ENCODE assay signal across 1 cellular context in the genomic region with DNA sequence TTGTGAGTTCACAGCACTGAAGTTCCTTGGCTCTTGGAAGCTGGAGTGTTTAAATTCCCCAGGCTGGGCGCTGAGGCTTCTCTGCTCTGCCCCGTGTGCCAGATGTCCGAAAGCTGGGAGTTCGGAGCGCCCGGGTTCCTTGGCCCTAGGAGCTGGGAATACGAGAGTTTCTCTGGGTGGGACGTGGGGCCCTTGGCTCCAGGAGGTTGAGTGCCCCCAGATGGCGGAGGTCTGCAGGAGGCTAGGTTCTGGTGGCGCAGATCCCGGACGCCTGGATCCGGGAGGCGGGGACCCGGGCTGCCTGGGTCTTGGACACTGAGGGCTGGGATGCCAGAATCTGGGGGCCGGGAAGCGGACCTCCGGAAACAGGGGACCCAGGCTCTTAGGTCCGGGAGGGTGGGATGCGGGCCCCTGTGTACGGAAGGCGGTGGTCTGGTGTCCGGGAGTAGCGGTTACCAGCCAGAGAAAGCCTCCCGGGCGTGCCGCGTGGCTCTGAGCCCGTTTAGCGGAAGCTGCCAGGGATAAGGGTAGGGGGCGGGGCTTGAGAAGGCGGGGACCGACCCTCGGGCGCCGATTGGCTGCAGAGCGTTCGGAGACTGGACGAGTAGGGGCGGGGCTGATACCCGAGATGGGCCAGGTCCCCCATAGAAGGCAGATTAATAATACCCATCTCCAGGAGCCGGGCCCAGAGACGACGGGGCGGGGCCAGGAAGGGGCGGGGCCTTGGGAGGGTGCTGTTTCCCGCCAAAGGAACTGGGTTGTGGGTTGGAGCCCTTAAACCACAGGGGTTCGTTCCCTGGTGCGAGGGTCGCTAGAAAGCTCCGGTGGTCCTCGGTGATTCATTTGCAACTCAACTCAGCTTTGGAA.
TF ChIP-seq lines count a peak whose summit lies in the region.

Gene SLC1A5 (minus strand): TSS at position 494 of the 867 bp plus-strand sequence. CDS start 629 bp downstream, outside the sequence.

TF ChIP-seq in HepG2, 621 proteins besides CTCF, POLR2A, EP300 and RAD21 (continued from another document and continues in another):
- no peak for TF ChIP-seq ELK4 (CRISPR knock-in tag; IDR thresholded peaks at IDR 0.05; ENCODE audit: borderline replicate concordance)
- TF ChIP-seq HMG20A (CRISPR knock-in tag; IDR thresholded peaks at IDR 0.05; ENCODE audit: borderline replicate concordance) = no peak; the same call in 1 of the 2 replicates
- TF ChIP-seq, protein P1, sequence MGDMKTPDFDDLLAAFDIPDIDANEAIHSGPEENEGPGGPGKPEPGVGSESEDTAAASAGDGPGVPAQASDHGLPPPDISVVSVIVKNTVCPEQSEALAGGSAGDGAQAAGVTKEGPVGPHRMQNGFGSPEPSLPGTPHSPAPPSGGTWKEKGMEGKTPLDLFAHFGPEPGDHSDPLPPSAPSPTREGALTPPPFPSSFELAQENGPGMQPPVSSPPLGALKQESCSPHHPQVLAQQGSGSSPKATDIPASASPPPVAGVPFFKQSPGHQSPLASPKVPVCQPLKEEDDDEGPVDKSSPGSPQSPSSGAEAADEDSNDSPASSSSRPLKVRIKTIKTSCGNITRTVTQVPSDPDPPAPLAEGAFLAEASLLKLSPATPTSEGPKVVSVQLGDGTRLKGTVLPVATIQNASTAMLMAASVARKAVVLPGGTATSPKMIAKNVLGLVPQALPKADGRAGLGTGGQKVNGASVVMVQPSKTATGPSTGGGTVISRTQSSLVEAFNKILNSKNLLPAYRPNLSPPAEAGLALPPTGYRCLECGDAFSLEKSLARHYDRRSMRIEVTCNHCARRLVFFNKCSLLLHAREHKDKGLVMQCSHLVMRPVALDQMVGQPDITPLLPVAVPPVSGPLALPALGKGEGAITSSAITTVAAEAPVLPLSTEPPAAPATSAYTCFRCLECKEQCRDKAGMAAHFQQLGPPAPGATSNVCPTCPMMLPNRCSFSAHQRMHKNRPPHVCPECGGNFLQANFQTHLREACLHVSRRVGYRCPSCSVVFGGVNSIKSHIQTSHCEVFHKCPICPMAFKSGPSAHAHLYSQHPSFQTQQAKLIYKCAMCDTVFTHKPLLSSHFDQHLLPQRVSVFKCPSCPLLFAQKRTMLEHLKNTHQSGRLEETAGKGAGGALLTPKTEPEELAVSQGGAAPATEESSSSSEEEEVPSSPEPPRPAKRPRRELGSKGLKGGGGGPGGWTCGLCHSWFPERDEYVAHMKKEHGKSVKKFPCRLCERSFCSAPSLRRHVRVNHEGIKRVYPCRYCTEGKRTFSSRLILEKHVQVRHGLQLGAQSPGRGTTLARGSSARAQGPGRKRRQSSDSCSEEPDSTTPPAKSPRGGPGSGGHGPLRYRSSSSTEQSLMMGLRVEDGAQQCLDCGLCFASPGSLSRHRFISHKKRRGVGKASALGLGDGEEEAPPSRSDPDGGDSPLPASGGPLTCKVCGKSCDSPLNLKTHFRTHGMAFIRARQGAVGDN (CRISPR knock-in tag; IDR thresholded peaks at IDR 0.05) = peak; percentile 73
- no peak for TF ChIP-seq ZBTB21 (CRISPR knock-in tag; IDR thresholded peaks at IDR 0.05)
- peak; percentile 51; the same call in 1 of the 2 replicates for TF ChIP-seq ZBTB7B (CRISPR knock-in tag; IDR thresholded peaks at IDR 0.05)
- no peak; the same call in 1 of the 2 replicates for TF ChIP-seq MTF1 (CRISPR knock-in tag; IDR thresholded peaks at IDR 0.05)
- TF ChIP-seq SOX13 (IDR thresholded peaks at IDR 0.05) = peak; percentile 78; the same call in 1 of the 2 replicates
- no peak for TF ChIP-seq SOX13 (CRISPR knock-in tag; conservative IDR thresholded peaks at IDR 0.05 in 1 of 2, IDR thresholded peaks at IDR 0.05 in 1 of 2)
- no peak for TF ChIP-seq U2AF2 (IDR thresholded peaks at IDR 0.05; ENCODE audit: low read depth, low read length)
- TF ChIP-seq ATF1 (CRISPR knock-in tag; IDR thresholded peaks at IDR 0.05) = no peak
- TF ChIP-seq MLXIP (CRISPR knock-in tag; IDR thresholded peaks at IDR 0.05; ENCODE audit: borderline replicate concordance) = peak; percentile 50; the same call in 1 of the 2 replicates
- TF ChIP-seq KDM5A (IDR thresholded peaks at IDR 0.05; ENCODE audit: borderline replicate concordance, low read length) = peak; percentile 41; the same call in 1 of the 2 replicates
- no peak for TF ChIP-seq ZNF280B (CRISPR knock-in tag; IDR thresholded peaks at IDR 0.05; ENCODE audit: borderline replicate concordance)
- 0 out of 2 replicates have a peak, but pooled peaks have one; percentile 78 for TF ChIP-seq ZNF615 (CRISPR knock-in tag; IDR thresholded peaks at IDR 0.05; ENCODE audit: borderline replicate concordance)
- no peak for TF ChIP-seq ZNF512 (CRISPR knock-in tag; IDR thresholded peaks at IDR 0.05)
- peak; percentile 93 for TF ChIP-seq KLF11 (CRISPR knock-in tag; IDR thresholded peaks at IDR 0.05)
- peak; percentile 68 for TF ChIP-seq ZNF768 (CRISPR knock-in tag; IDR thresholded peaks at IDR 0.05)
- peak; percentile 71; the same call in 1 of the 2 replicates for TF ChIP-seq ETV6 (CRISPR knock-in tag; conservative IDR thresholded peaks at IDR 0.05)
- TF ChIP-seq BRCA1 (CRISPR knock-in tag; IDR thresholded peaks at IDR 0.05) = no peak
- TF ChIP-seq SP4 (CRISPR knock-in tag; IDR thresholded peaks at IDR 0.05) = peak; percentile 83
- TF ChIP-seq RELA (CRISPR knock-in tag; IDR thresholded peaks at IDR 0.05) = no peak
- no peak for TF ChIP-seq REXO4 (CRISPR knock-in tag; IDR thresholded peaks at IDR 0.05; ENCODE audit: borderline replicate concordance)
- TF ChIP-seq, protein P2, sequence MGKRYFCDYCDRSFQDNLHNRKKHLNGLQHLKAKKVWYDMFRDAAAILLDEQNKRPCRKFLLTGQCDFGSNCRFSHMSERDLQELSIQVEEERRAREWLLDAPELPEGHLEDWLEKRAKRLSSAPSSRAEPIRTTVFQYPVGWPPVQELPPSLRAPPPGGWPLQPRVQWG (CRISPR knock-in tag; IDR thresholded peaks at IDR 0.05; ENCODE audit: borderline replicate concordance, low read depth) = no peak
- no peak for TF ChIP-seq RORA (CRISPR knock-in tag; IDR thresholded peaks at IDR 0.05)
- TF ChIP-seq ZBTB37 (CRISPR knock-in tag; IDR thresholded peaks at IDR 0.05) = no peak
- no peak for TF ChIP-seq NFE2L2 (IDR thresholded peaks at IDR 0.05; ENCODE audit: low read length)
- no peak for TF ChIP-seq KLF15 (CRISPR knock-in tag; IDR thresholded peaks at IDR 0.05; ENCODE audit: borderline replicate concordance)
- TF ChIP-seq PHF21A (CRISPR knock-in tag; IDR thresholded peaks at IDR 0.05) = peak; percentile 75
- TF ChIP-seq ZNF777 (CRISPR knock-in tag; IDR thresholded peaks at IDR 0.05) = no peak; the same call in 1 of the 2 replicates
- TF ChIP-seq MIER3 (CRISPR knock-in tag; IDR thresholded peaks at IDR 0.05; ENCODE audit: borderline replicate concordance) = peak; percentile 74; the same call in 1 of the 2 replicates
- TF ChIP-seq ZNF766 (CRISPR knock-in tag; IDR thresholded peaks at IDR 0.05; ENCODE audit: borderline replicate concordance) = peak; percentile 83; the same call in 1 of the 2 replicates
- no peak for TF ChIP-seq NFAT5 (CRISPR knock-in tag; IDR thresholded peaks at IDR 0.05)
- no peak for TF ChIP-seq ZNF780A (CRISPR knock-in tag; IDR thresholded peaks at IDR 0.05)
- TF ChIP-seq JARID2 (CRISPR knock-in tag; IDR thresholded peaks at IDR 0.05; ENCODE audit: insufficient replicate concordance) = peak; percentile 91
- TF ChIP-seq ARNT2 (CRISPR knock-in tag; IDR thresholded peaks at IDR 0.05; ENCODE audit: low read depth) = no peak; the same call in 1 of the 2 replicates
- peak; percentile 59 for TF ChIP-seq BHLHE40 (IDR thresholded peaks at IDR 0.05; ENCODE audit: low read length)
